Comparison of ENCODE assay signal across 18 cellular contexts in the genomic region with DNA sequence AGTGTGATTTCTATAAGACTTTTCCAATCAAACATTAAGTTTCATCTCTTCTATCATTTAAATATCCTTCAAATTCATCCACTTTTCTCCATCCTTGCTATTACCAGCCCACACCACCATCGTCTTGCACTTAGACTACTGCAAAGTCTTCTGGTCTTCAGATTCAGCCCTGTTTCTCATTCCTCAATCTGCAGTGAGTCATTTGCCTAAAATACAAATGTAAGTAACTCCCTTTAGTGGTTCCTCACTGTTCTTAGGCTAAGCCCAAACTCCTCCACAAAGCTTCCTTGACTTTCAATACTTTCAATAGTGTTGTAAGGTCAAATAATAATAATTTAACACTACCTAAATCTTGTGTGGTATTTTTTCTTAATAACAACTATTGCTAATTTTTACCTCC.
A peak's percentile ranks its signal among the peaks of the same experiment; 100 is the strongest.
DNase-seq lines count a peak whose midpoint lies in the region; ATAC-seq and TF ChIP-seq lines count a peak whose summit lies in the region.
"Had no signal": no experiment of that assay in that cellular context is flagged by ENCODE, and none has a peak within 500 bp of the region (broad histone marks: within the 10 kb centered on the region; RNA-seq: fewer than 3 reads in every experiment).

No MANE protein-coding gene starts in this region.

- peaks cover 22% of the 10 kb centered on the region for H3K36me3 ChIP-seq in left ventricle myocardium inferior
- H3K36me3 ChIP-seq in adipocyte (ENCODE audit: control insufficient read depth, insufficient read depth, low read length, severe bottlenecking): peaks cover 37% of the 10 kb centered on the region
- H3K36me3 ChIP-seq in uterus: no peaks in the 10 kb centered on the region
- H3K36me3 ChIP-seq in adrenal gland (replicated peaks in 1 of 2): no peaks in the 10 kb centered on the region
- no peaks in the 10 kb centered on the region for H3K36me3 ChIP-seq in body of pancreas (replicated peaks in 1 of 2; ENCODE audit: insufficient read depth in 1 of 2, low read depth in 2 of 2)
- H3K36me3 ChIP-seq: colonic mucosa, neural progenitor cell had no signal

- H3K27me3 ChIP-seq in left ventricle myocardium inferior (ENCODE audit: low read depth) (no peaks in the 10 kb centered on the region), adipocyte (replicated peaks; ENCODE audit: control insufficient read depth, insufficient read depth, low read length) (no peaks in the 10 kb centered on the region), uterus (no peaks in the 10 kb centered on the region), adrenal gland (no peaks in the 10 kb centered on the region), body of pancreas (no peaks in the 10 kb centered on the region)
- H3K27me3 ChIP-seq: colonic mucosa, neural progenitor cell, sigmoid colon had no signal

- intact Hi-C loops in Right ventricle myocardium inferior (cut with DNase I) (loop anchor here (5.0 kb wide), 1 partner anchor 141 kb away; the partner anchor contains the start of gene EEA1), left ventricle myocardium inferior (cut with micrococcal nuclease) (loop anchor here (10.0 kb wide), 1 partner anchor 639 kb away; no protein-coding TSS in a partner anchor), left ventricle myocardium superior (cut with micrococcal nuclease) (no loop called here), uterus (cut with DNase I; ENCODE audit: low total_unique reads) (no loop called here), adrenal gland (cut with DNase I) (loop anchor here in 1 of 2 donors (10.0 kb wide), 1 partner anchor 609 kb away; no protein-coding TSS in a partner anchor), body of pancreas (cut with DNase I) (no loop called here)

- H3K9ac ChIP-seq in adipocyte (ENCODE audit: low read length): no peak overlapping the region
- H3K9ac ChIP-seq: neural progenitor cell had no signal

- TF ChIP-seq CTCF in left ventricle myocardium inferior (IDR thresholded peaks at IDR 0.05; ENCODE audit: borderline replicate concordance): no peak
- no peak for TF ChIP-seq CTCF in uterus (IDR thresholded peaks at IDR 0.05)
- TF ChIP-seq CTCF in adrenal gland (IDR thresholded peaks at IDR 0.05): no peak
- TF ChIP-seq CTCF in body of pancreas (IDR thresholded peaks at IDR 0.05): no peak

- no peak for TF ChIP-seq POLR2A in uterus (IDR thresholded peaks at IDR 0.05)
- TF ChIP-seq POLR2A in adrenal gland (IDR thresholded peaks at IDR 0.05): no peak
- no peak for TF ChIP-seq POLR2A in body of pancreas (IDR thresholded peaks at IDR 0.05)

- ATAC-seq in Right ventricle myocardium inferior: peak; percentile 43
- peak; percentile 58 for ATAC-seq in left ventricle myocardium superior
- no peak for ATAC-seq in body of pancreas

- WGBS in adrenal gland, 4 donors: 92 to 97% (median 95%) methylated on average over 1 of the region's 1 CpG
- 94 to 97% methylated on average over 1 of the region's 1 CpG for WGBS in body of pancreas, 2 donors

- DNase-seq in Right ventricle myocardium inferior (ENCODE audit: missing footprints) (no peak), left ventricle myocardium inferior (no peak), adipocyte (ENCODE audit: low read depth) (peak; percentile 52), left ventricle myocardium superior (no peak), uterus (no peak), adrenal gland (no peak), body of pancreas (no peak), DMS114 treated with DMSO at 0.1 percent for 48 hours (lab: John Stamatoyannopoulos, UW; ENCODE audit: unreplicated experiment) (no peak)
- DNase-seq: activated CD4-positive, alpha-beta T cell treated with anti-CD3 and anti-CD28 coated beads for 1 hour; activated CD8-positive, alpha-beta memory T cell treated with anti-CD3 and anti-CD28 coated beads, Interleukin-2, amount 50 U/mL, for 48 hours; Calu3; colonic mucosa; NCI-H1105; NCI-H446 treated with DMSO at 0.1 percent for 48 hours; OCI-M1; sigmoid colon; stimulated activated naive CD4-positive, alpha-beta T cell had no signal

- H3K9me3 ChIP-seq in left ventricle myocardium inferior (replicated peaks) (peaks cover 10% of the 10 kb centered on the region), adipocyte (ENCODE audit: control insufficient read depth, low read length) (no peaks in the 10 kb centered on the region), uterus (no peaks in the 10 kb centered on the region), adrenal gland (replicated peaks in 1 of 3) (no peaks in the 10 kb centered on the region), body of pancreas (no peaks in the 10 kb centered on the region)
- H3K9me3 ChIP-seq: colonic mucosa had no signal

- H3K27ac ChIP-seq in left ventricle myocardium inferior (replicated peaks) (no peak overlapping the region), uterus (peak overlapping the region; percentile 16 to 64), adrenal gland (no peak overlapping the region), body of pancreas (no peak overlapping the region)
- H3K27ac ChIP-seq: colonic mucosa, neural progenitor cell, sigmoid colon had no signal

- H3K4me1 ChIP-seq in left ventricle myocardium inferior: peaks cover 25% of the 10 kb centered on the region
- H3K4me1 ChIP-seq in adipocyte (ENCODE audit: control insufficient read depth, insufficient read depth, low read length): peaks cover 46% of the 10 kb centered on the region
- no peaks in the 10 kb centered on the region for H3K4me1 ChIP-seq in uterus
- peaks cover 0 to 8% of the 10 kb centered on the region in 2 donors for H3K4me1 ChIP-seq in adrenal gland (replicated peaks in 1 of 2)
- peaks cover 3% of the 10 kb centered on the region for H3K4me1 ChIP-seq in body of pancreas
- H3K4me1 ChIP-seq: colonic mucosa, neural progenitor cell had no signal

- H3K4me3 ChIP-seq in left ventricle myocardium inferior (no peak overlapping the region), adipocyte (ENCODE audit: low read length) (no peak overlapping the region), uterus (no peak overlapping the region), adrenal gland (no peak overlapping the region), body of pancreas (no peak overlapping the region)
- H3K4me3 ChIP-seq: colonic mucosa, neural progenitor cell, sigmoid colon had no signal

Comparison
In these comparisons a context has a peak if more than half of its experiments do, and no peak if none do; other contexts are left out.
1. intact Hi-C loops: an anchor here in Right ventricle myocardium inferior (5.0 kb wide) and left ventricle myocardium inferior (10.0 kb wide); none called in left ventricle myocardium superior, uterus and body of pancreas.
2. H3K27ac ChIP-seq: peak in uterus (2 of 2); none in left ventricle myocardium inferior (single experiment), adrenal gland (0 of 5) and body of pancreas (0 of 4).